Comparison of ENCODE assay signal across 27 cellular contexts in the genomic region with DNA sequence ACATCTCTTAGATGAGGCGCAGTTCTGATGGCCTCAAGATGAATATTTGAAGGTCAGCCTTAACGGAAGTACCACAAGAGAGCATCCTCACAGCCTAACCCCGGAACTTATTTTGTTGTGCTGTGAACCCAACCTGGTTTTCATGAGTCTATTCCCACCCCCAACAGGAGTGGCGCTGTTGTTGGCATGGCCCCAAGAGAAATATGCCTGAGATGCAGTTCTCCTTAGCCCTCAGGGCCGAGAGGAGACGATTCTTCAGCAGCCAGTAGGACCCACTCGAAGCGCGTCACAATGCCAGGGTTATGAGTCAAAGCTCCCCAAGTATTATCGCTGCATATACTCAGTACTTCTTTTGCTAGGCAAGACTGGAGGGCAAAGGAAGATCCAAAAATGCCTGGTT. TPM values are rescaled to one million over a fixed set of nuclear protein-coding genes. Genes with fewer than 3 reads are reported as not detected.
DNase-seq lines count a peak whose midpoint lies in the region; ATAC-seq and TF ChIP-seq lines count a peak whose summit lies in the region.
"Had no signal": no experiment of that assay in that cellular context is flagged by ENCODE, and none has a peak within 500 bp of the region (broad histone marks: within the 10 kb centered on the region; RNA-seq: fewer than 3 reads in every experiment).

No MANE protein-coding gene starts in this region.

- no peak overlapping the region for H3K4ac ChIP-seq in mesendoderm (ENCODE audit: low read depth, low read length)

- ATAC-seq in SK-N-SH treated with all-trans-retinoic acid at 6 μM for 48 hours, result no peak
- ATAC-seq in HCT116, result peak; percentile 94
- peak; percentile 55 for ATAC-seq in WTC11
- ATAC-seq in activated T-cell treated with anti-CD3 and anti-CD28 coated beads, Interleukin-2, amount 50 U/mL, for 4 hours, result no peak

- TF ChIP-seq CTCF in SK-N-SH (IDR thresholded peaks at IDR 0.05), result peak; percentile 10; the same call in 1 of the 2 replicates
- TF ChIP-seq CTCF in HCT116 (IDR thresholded peaks at IDR 0.05 in 2 of 3, conservative IDR thresholded peaks at IDR 0.05 in 1 of 3; ENCODE audit: borderline replicate concordance in 1 of 3, insufficient read depth in 1 of 3, low read depth in 2 of 3, low read length in 2 of 3), result peak; percentile 34 to 82 (median 77); a peak in 4 of 6 replicates
- no peak for TF ChIP-seq CTCF in WTC11 (IDR thresholded peaks at IDR 0.05)

- intact Hi-C loops in HCT116 (cut with micrococcal nuclease), result no loop called here

- no peak overlapping the region for H2AK5ac ChIP-seq in mesendoderm (ENCODE audit: low read length)

- H3K9me3 Mint-ChIP-seq in WTC11, result peaks cover 24% of the 10 kb centered on the region
- H3K9me3 Mint-ChIP-seq in activated T-cell treated with anti-CD3 and anti-CD28 coated beads, Interleukin-2, amount 50 U/mL, for 4 hours, result peaks cover 27% of the 10 kb centered on the region

- POLR2A ChIA-PET in SK-N-SH (lab: Yijun Ruan, JAX) (no interaction called here), HCT116 (lab: Charles Lee) (no interaction called here), WTC11 (lab: Charles Lee) (no interaction called here)

- DNase-seq in SK-N-SH (no peak), HCT116 (ENCODE audit: low read depth, low spot score) (peak; percentile 63), WTC11 (ENCODE audit: low spot score) (peak; percentile 34), mesendoderm (peak; percentile 23), nucleus accumbens (lab: John Stamatoyannopoulos, UW) (no peak)
- DNase-seq in activated T-cell treated with anti-CD3 and anti-CD28 coated beads, Interleukin-2, amount 50 U/mL, for 4 hours, result no peak
- no peak for DNase-seq in activated naive CD4-positive, alpha-beta T cell (lab: John Stamatoyannopoulos, UW)
- DNase-seq: 8988T; CD4-positive, CD25-positive, alpha-beta regulatory T cell; DMS53; HCEC 1CT; NCI-H1092 treated with DMSO at 0.1 percent for 48 hours; NCI-H1436; NCI-H187; NCI-H2081 treated with DMSO at 0.1 percent for 48 hours; NCI-H2171; NCI-H226; NCI-H510A treated with DMSO at 0.1 percent for 48 hours; NCI-H748 treated with DMSO at 0.1 percent for 48 hours; SHP77 treated with DMSO at 0.1 percent for 48 hours; SW 1271 had no signal

- BruUV-seq in HCT116 (replicated peaks; lab: Mats Ljungman, UMichigan), result no TSS peak

- H3K4me2 ChIP-seq in SK-N-SH, result no peak overlapping the region
- peak overlapping the region; percentile 73 for H3K4me2 ChIP-seq in HCT116 (ENCODE audit: low read length)
- no peak overlapping the region for H3K4me2 ChIP-seq in mesendoderm (ENCODE audit: low read length)

- H3K79me2 ChIP-seq in SK-N-SH (ENCODE audit: insufficient read depth) (no peaks in the 10 kb centered on the region), HCT116 (ENCODE audit: insufficient read depth, low read length) (no peaks in the 10 kb centered on the region), mesendoderm (ENCODE audit: control insufficient read depth, insufficient read depth, low read length) (no peaks in the 10 kb centered on the region)

- 22% methylated on average over 7 of the region's 10 CpGs for WGBS in SK-N-SH (ENCODE audit: low lambda C conversion rate)
- no CpG with 5 or more reads among the region's 10 CpGs for WGBS in mesendoderm (ENCODE audit: extremely low coverage, insufficient coverage, low lambda C conversion rate)

- H3K27ac Mint-ChIP-seq in WTC11, result no peak overlapping the region
- H3K27ac Mint-ChIP-seq: CD4-positive, CD25-positive, alpha-beta regulatory T cell; IgD-negative memory B cell had no signal

- H3K4me3 Mint-ChIP-seq in WTC11, result no peak overlapping the region
- H3K4me3 Mint-ChIP-seq in activated T-cell treated with anti-CD3 and anti-CD28 coated beads, Interleukin-2, amount 50 U/mL, for 4 hours, result no peak overlapping the region
- H3K4me3 Mint-ChIP-seq: CD4-positive, CD25-positive, alpha-beta regulatory T cell; IgD-negative memory B cell had no signal

- H3K9ac ChIP-seq in SK-N-SH (no peak overlapping the region), HCT116 (ENCODE audit: low read length) (no peak overlapping the region), mesendoderm (ENCODE audit: low read length) (no peak overlapping the region)

- RAD21 ChIA-PET in HCT116 (lab: Charles Lee; ENCODE audit: low non-redundant PET in 1 of 2, low total read pairs in 2 of 2, uncharacterized antibody in 2 of 2, unreplicated experiment in 2 of 2), result no interaction called here

- H3K36me3 ChIP-seq in SK-N-SH (replicated peaks in 1 of 2; ENCODE audit: control insufficient read depth in 1 of 2, insufficient read depth in 2 of 2, low read length in 1 of 2), result no peaks in the 10 kb centered on the region
- no peaks in the 10 kb centered on the region for H3K36me3 ChIP-seq in HCT116 (ENCODE audit: control insufficient read depth in 1 of 2, insufficient read depth in 2 of 2, low read length in 2 of 2)
- H3K36me3 ChIP-seq in mesendoderm (ENCODE audit: control insufficient read depth, insufficient read depth, low read length), result no peaks in the 10 kb centered on the region
- H3K36me3 ChIP-seq: Peyer's patch had no signal

- no peak overlapping the region for H2AFZ ChIP-seq in SK-N-SH (ENCODE audit: low read depth)
- peak overlapping the region; percentile 95 for H2AFZ ChIP-seq in HCT116 (ENCODE audit: low read depth, low read length, poor library complexity, severe bottlenecking)

- no peak for TF ChIP-seq POLR2A in HCT116 (IDR thresholded peaks at IDR 0.05; ENCODE audit: borderline replicate concordance, extremely low read depth, insufficient read depth, insufficient read length)

- H3K27me3 Mint-ChIP-seq in WTC11 (ENCODE audit: low read depth), result peaks cover 6% of the 10 kb centered on the region
- H3K27me3 Mint-ChIP-seq in activated T-cell treated with anti-CD3 and anti-CD28 coated beads, Interleukin-2, amount 50 U/mL, for 4 hours (ENCODE audit: low read depth), result peaks cover 10% of the 10 kb centered on the region

- H3K9me3 ChIP-seq in SK-N-SH, result no peaks in the 10 kb centered on the region
- H3K9me3 ChIP-seq in HCT116 (ENCODE audit: control insufficient read depth in 1 of 2, insufficient read depth in 1 of 2, low read depth in 1 of 2, low read length in 2 of 2), result no peaks in the 10 kb centered on the region
- H3K9me3 ChIP-seq: Peyer's patch had no signal

- H3K27me3 ChIP-seq in SK-N-SH (ENCODE audit: insufficient read depth) (no peaks in the 10 kb centered on the region), HCT116 (ENCODE audit: insufficient read depth, low read length) (no peaks in the 10 kb centered on the region), mesendoderm (ENCODE audit: insufficient read depth, low read length, poor library complexity) (no peaks in the 10 kb centered on the region)
- H3K27me3 ChIP-seq: Peyer's patch had no signal

- no peaks in the 10 kb centered on the region for H3K4me1 ChIP-seq in SK-N-SH (ENCODE audit: control insufficient read depth in 1 of 2, insufficient read depth in 2 of 2, low read depth in 1 of 2, low read length in 1 of 2)
- peaks cover 0 to 8% of the 10 kb centered on the region in 2 experiments; a peak in 3 of 4 replicates for H3K4me1 ChIP-seq in HCT116 (ENCODE audit: control insufficient read depth in 1 of 2, insufficient read depth in 2 of 2, low read length in 2 of 2)
- no peaks in the 10 kb centered on the region for H3K4me1 ChIP-seq in mesendoderm (ENCODE audit: control insufficient read depth, low read depth, low read length)
- H3K4me1 ChIP-seq: Peyer's patch had no signal

- CTCF ChIA-PET in SK-N-SH (lab: Yijun Ruan, JAX), result no interaction called here
- CTCF ChIA-PET in HCT116 (lab: Charles Lee), result interaction anchor here (0.6 to 2.7 kb wide), 4 partner anchors 19 to 387 kb away, joined by 3 to 16 read pairs (median 4); partner anchors contain the start of gene CYP46A1
- CTCF ChIA-PET in WTC11 (lab: Charles Lee), result interaction anchor here (1.5 kb wide), 1 partner anchor 24 kb away, joined by 4 read pairs; no protein-coding TSS in a partner anchor

- TF ChIP-seq RAD21 in SK-N-SH (IDR thresholded peaks at IDR 0.05; ENCODE audit: low read length), result no peak
- 0 out of 2 replicates have a peak, but pooled peaks have one; percentile 5 for TF ChIP-seq RAD21 in HCT116 (IDR thresholded peaks at IDR 0.05; ENCODE audit: low read depth)

- H4K5ac ChIP-seq in mesendoderm (ENCODE audit: low read length), result no peak overlapping the region

- no peak overlapping the region for H3K23ac ChIP-seq in mesendoderm (ENCODE audit: low read length)

- H2BK15ac ChIP-seq in mesendoderm (replicated peaks; ENCODE audit: low read depth), result no peak overlapping the region

- no peaks in the 10 kb centered on the region for H3K9me2 ChIP-seq in SK-N-SH
- H3K9me2 ChIP-seq in HCT116 (ENCODE audit: insufficient read depth), result no peaks in the 10 kb centered on the region

- TF ChIP-seq EP300 in SK-N-SH (IDR thresholded peaks at IDR 0.05; ENCODE audit: borderline replicate concordance in 1 of 2, low read depth in 1 of 2, low read length in 1 of 2), result no peak

- no peak overlapping the region for H3K18ac ChIP-seq in mesendoderm (ENCODE audit: low read length)

- H3K4me3 ChIP-seq in SK-N-SH (ENCODE audit: low read depth in 2 of 2, low read length in 1 of 2), result no peak overlapping the region
- peak overlapping the region; percentile 12 to 35 for H3K4me3 ChIP-seq in HCT116 (replicated peaks in 1 of 2; ENCODE audit: low read depth in 1 of 2, low read length in 2 of 2)
- H3K4me3 ChIP-seq in mesendoderm (ENCODE audit: low read length), result no peak overlapping the region
- H3K4me3 ChIP-seq: Peyer's patch had no signal

- H4K8ac ChIP-seq in mesendoderm (ENCODE audit: low read depth, low read length), result no peak overlapping the region

- H4K20me1 ChIP-seq in SK-N-SH (ENCODE audit: insufficient read depth) (no peaks in the 10 kb centered on the region), HCT116 (ENCODE audit: insufficient read depth) (no peaks in the 10 kb centered on the region)

- H2BK120ac ChIP-seq in mesendoderm (ENCODE audit: low read depth, low read length), result no peak overlapping the region

- peaks cover 24% of the 10 kb centered on the region for H3K36me3 Mint-ChIP-seq in WTC11
- H3K36me3 Mint-ChIP-seq in activated T-cell treated with anti-CD3 and anti-CD28 coated beads, Interleukin-2, amount 50 U/mL, for 4 hours (ENCODE audit: insufficient read depth), result peaks cover 7% of the 10 kb centered on the region
- H3K36me3 Mint-ChIP-seq: IgD-negative memory B cell had no signal

- no peaks in the 10 kb centered on the region for H3K79me1 ChIP-seq in mesendoderm (ENCODE audit: low read length)

- no peak overlapping the region for H2BK5ac ChIP-seq in mesendoderm (ENCODE audit: low read length)

- H3F3A ChIP-seq in SK-N-SH (replicated peaks; ENCODE audit: insufficient read depth), result no peaks in the 10 kb centered on the region

- H3K27ac ChIP-seq in SK-N-SH (ENCODE audit: low read depth in 2 of 2, low read length in 1 of 2) (no peak overlapping the region), HCT116 (ENCODE audit: low read depth, low read length) (no peak overlapping the region), mesendoderm (ENCODE audit: low read depth, low read length) (no peak overlapping the region)
- H3K27ac ChIP-seq: HL-60, Peyer's patch had no signal

- no peak overlapping the region for H3K56ac ChIP-seq in mesendoderm (ENCODE audit: low read length)

- H3K4me1 Mint-ChIP-seq in WTC11, result peaks cover 12% of the 10 kb centered on the region
- H3K4me1 Mint-ChIP-seq in activated T-cell treated with anti-CD3 and anti-CD28 coated beads, Interleukin-2, amount 50 U/mL, for 4 hours (ENCODE audit: low read depth), result no peaks in the 10 kb centered on the region
- H3K4me1 Mint-ChIP-seq: CD4-positive, CD25-positive, alpha-beta regulatory T cell; IgD-negative memory B cell had no signal

RNA-seq across cellular contexts. Expression of gene BCL11B, which starts 24.5 kb away (rescaled TPM):
- polyA plus RNA-seq in SK-N-SH (2012; rRNA removed), result not detected in 2 replicates
- not detected in 2 replicates for polyA plus RNA-seq in SK-N-SH (2012; cell fraction: cytosol; rRNA removed)
- polyA plus RNA-seq in SK-N-SH (2012; cell fraction: nucleus; rRNA removed), result not detected in 2 replicates
- total RNA-seq in HCT116 (2021; ENCODE audit: unreplicated experiment) (1.1 TPM), WTC11 (2021) (6.7 to 9.1 TPM (median 7.2 TPM) in 3 replicates)
- polyA plus RNA-seq in HCT116 (2012), result 0.11 and 0.23 TPM in 2 replicates
- 2.8 TPM for polyA plus RNA-seq in mesendoderm (2013, experiment 1 of 2)
- polyA plus RNA-seq in mesendoderm (2013, experiment 2 of 2), result 2.5 TPM
- total RNA-seq in activated T-cell treated with anti-CD3 and anti-CD28 coated beads, Interleukin-2, amount 50 U/mL, for 4 hours, result 10 to 100 TPM; 54.6 to 64.6 (median 62.4) TPM
- total RNA-seq: G401 had no signal
- polyA plus RNA-seq: BJ had no signal

Comparison
In these comparisons a context has a peak if more than half of its experiments do, and no peak if none do; other contexts are left out.
1. DNase-seq: peak in HCT116 (single experiment), WTC11 (single experiment) and mesendoderm (single experiment); none in SK-N-SH (single experiment), activated T-cell treated with anti-CD3 and anti-CD28 coated beads, Interleukin-2, amount 50 U/mL, for 4 hours (single experiment), nucleus accumbens (0 of 56) and activated naive CD4-positive, alpha-beta T cell (0 of 4).
2. H3K4me3 ChIP-seq: peak in HCT116 (2 of 2); none in SK-N-SH (0 of 2) and mesendoderm (single experiment).
3. ATAC-seq: peak in HCT116 (single experiment) and WTC11 (single experiment); none in SK-N-SH treated with all-trans-retinoic acid at 6 μM for 48 hours (single experiment) and activated T-cell treated with anti-CD3 and anti-CD28 coated beads, Interleukin-2, amount 50 U/mL, for 4 hours (0 of 2).
4. Of the 6 proteins assayed by ChIP-seq in both WTC11 and SK-N-SH: peak only in WTC11: none; only in SK-N-SH: CTCF; in both: none; in neither: 5.